Comparison of ENCODE assay signal across 22 cellular contexts in the genomic region with DNA sequence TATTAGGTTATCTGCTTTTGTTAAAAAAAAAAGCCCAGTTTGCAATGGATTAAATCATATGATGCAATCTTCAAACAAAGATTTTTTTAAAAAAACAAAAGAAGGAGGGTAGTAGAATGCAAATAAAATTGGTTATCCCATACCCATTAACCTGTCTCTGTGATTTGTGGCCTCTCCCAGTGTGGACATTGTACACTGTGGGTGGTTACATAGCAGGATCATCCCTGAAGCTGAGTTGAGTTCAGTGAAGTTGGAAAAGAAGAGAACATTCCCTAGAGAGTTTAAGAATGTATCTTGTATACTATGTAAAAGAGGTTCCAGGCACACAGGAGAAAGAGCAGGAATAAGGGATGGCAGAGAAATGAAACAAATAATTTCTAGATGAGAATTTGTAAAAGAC.
"Had no signal": no experiment of that assay in that cellular context is flagged by ENCODE, and none has a peak within 500 bp of the region (broad histone marks: within the 10 kb centered on the region; RNA-seq: fewer than 3 reads in every experiment).

No MANE protein-coding gene starts in this region.

- DNase-seq: activated CD4-positive, alpha-beta memory T cell treated with anti-CD3 and anti-CD28 coated beads for 36 hours; activated CD4-positive, alpha-beta T cell treated with anti-CD3 and anti-CD28 coated beads for 48 hours; activated naive CD4-positive, alpha-beta T cell treated with anti-CD3 and anti-CD28 coated beads for 36 hours; activated naive CD8-positive, alpha-beta T cell treated with anti-CD3 and anti-CD28 coated beads, Interleukin-2, amount 10 ng/mL, durations not matched to agents 7 days and 5 days; activated T-cell treated with anti-CD3 and anti-CD28 coated beads, Interleukin-2, amount 50 U/mL, for 48 hours; amniotic stem cell; colonic mucosa; endodermal cell; heart right ventricle; left colon; mesendoderm; mucosa of descending colon; occipital lobe; right lobe of liver; spleen; stimulated activated CD4-positive, alpha-beta T cell treated with anti-CD3 and anti-CD28 coated beads, Interleukin-4, amount 100 ng/mL, for 24 hours; stimulated activated naive CD8-positive, alpha-beta T cell treated with anti-CD3 and anti-CD28 coated beads, Interleukin-15, Interleukin-2, amounts not matched to agents 100 U/mL and 50 U/mL, for 24 hours; T-helper 17 cell; upper lobe of left lung had no signal

- H3K4me3 Mint-ChIP-seq: activated CD4-positive, alpha-beta memory T cell treated with anti-CD3 and anti-CD28 coated beads for 36 hours; activated naive CD4-positive, alpha-beta T cell treated with anti-CD3 and anti-CD28 coated beads for 36 hours; activated naive CD8-positive, alpha-beta T cell treated with anti-CD3 and anti-CD28 coated beads, Interleukin-2, amount 10 ng/mL, durations not matched to agents 7 days and 5 days; endodermal cell; neural crest cell; T-helper 17 cell had no signal

- H3K27ac Mint-ChIP-seq: activated CD4-positive, alpha-beta memory T cell treated with anti-CD3 and anti-CD28 coated beads for 36 hours; activated naive CD4-positive, alpha-beta T cell treated with anti-CD3 and anti-CD28 coated beads for 36 hours; activated naive CD8-positive, alpha-beta T cell treated with anti-CD3 and anti-CD28 coated beads, Interleukin-2, amount 10 ng/mL, durations not matched to agents 7 days and 5 days; endodermal cell; T-helper 17 cell had no signal

- FAIRE-seq: keratinocyte had no signal

- H3K4me1 Mint-ChIP-seq: activated naive CD8-positive, alpha-beta T cell treated with anti-CD3 and anti-CD28 coated beads, Interleukin-2, amount 10 ng/mL, durations not matched to agents 7 days and 5 days; endodermal cell; neural crest cell had no signal

- H3K27ac ChIP-seq: breast epithelium, colonic mucosa, heart right ventricle, right lobe of liver, spleen, upper lobe of left lung had no signal

- H3K4me3 ChIP-seq: breast epithelium, colonic mucosa, heart right ventricle, mucosa of descending colon, right lobe of liver, spleen, upper lobe of left lung had no signal

- H3K27me3 Mint-ChIP-seq: activated CD4-positive, alpha-beta memory T cell treated with anti-CD3 and anti-CD28 coated beads for 36 hours; T-helper 17 cell had no signal

- H3K9me3 Mint-ChIP-seq: activated naive CD8-positive, alpha-beta T cell treated with anti-CD3 and anti-CD28 coated beads, Interleukin-2, amount 10 ng/mL, durations not matched to agents 7 days and 5 days; neural crest cell had no signal

- H3K36me3 Mint-ChIP-seq: activated CD4-positive, alpha-beta memory T cell treated with anti-CD3 and anti-CD28 coated beads for 36 hours; activated naive CD8-positive, alpha-beta T cell treated with anti-CD3 and anti-CD28 coated beads, Interleukin-2, amount 10 ng/mL, durations not matched to agents 7 days and 5 days had no signal
